In genomic region chr2:223611061-223611460, GRCh38 we compare ENCODE assay signal across 36 cellular contexts. TPM values are rescaled to one million over a fixed set of nuclear protein-coding genes. Genes with fewer than 3 reads are reported as not detected.
"Had no signal": no experiment of that assay in that cellular context is flagged by ENCODE, and none has a peak within 500 bp of the region (broad histone marks: within the 10 kb centered on the region; RNA-seq: fewer than 3 reads in every experiment).

No MANE protein-coding gene starts in this region.

- H3K4me3 ChIP-seq: ascending aorta, cardiac muscle cell had no signal

- H3K27me3 ChIP-seq: ascending aorta had no signal

- H3K27ac ChIP-seq: ascending aorta, cardiac muscle cell, VCaP had no signal

- H3K36me3 Mint-ChIP-seq: activated CD8-positive, alpha-beta memory T cell treated with anti-CD3 and anti-CD28 coated beads, Interleukin-2, amount 10 ng/mL, durations not matched to agents 7 days and 5 days; activated naive CD4-positive, alpha-beta T cell treated with anti-CD3 and anti-CD28 coated beads, Interleukin-2, amount 10 ng/mL, durations not matched to agents 7 days and 5 days; activated naive CD4-positive, alpha-beta T cell treated with anti-CD3 and anti-CD28 coated beads, Interleukin-2, amount 50 U/mL, for 24 hours; activated naive CD8-positive, alpha-beta T cell; activated naive CD8-positive, alpha-beta T cell treated with anti-CD3 and anti-CD28 coated beads, Interleukin-2, amount 10 ng/mL, durations not matched to agents 7 days and 5 days; brain had no signal

- FAIRE-seq: bronchial epithelial cell, TTC549 had no signal

- H3K4me1 Mint-ChIP-seq: activated CD4-positive, alpha-beta memory T cell treated with anti-CD3 and anti-CD28 coated beads, Interleukin-2, amount 10 ng/mL, durations not matched to agents 7 days and 5 days; activated CD4-positive, alpha-beta T cell treated with anti-CD3 and anti-CD28 coated beads for 36 hours; activated CD4-positive, alpha-beta T cell treated with anti-CD3 and anti-CD28 coated beads, Interleukin-2, amount 10 ng/mL, durations not matched to agents 7 days and 5 days; activated CD8-positive, alpha-beta memory T cell treated with anti-CD3 and anti-CD28 coated beads, Interleukin-2, amount 10 ng/mL, durations not matched to agents 7 days and 5 days; activated naive CD4-positive, alpha-beta T cell treated with anti-CD3 and anti-CD28 coated beads, Interleukin-2, amount 10 ng/mL, durations not matched to agents 7 days and 5 days; activated naive CD4-positive, alpha-beta T cell treated with anti-CD3 and anti-CD28 coated beads, Interleukin-2, amount 50 U/mL, for 24 hours; activated naive CD8-positive, alpha-beta T cell treated with anti-CD3 and anti-CD28 coated beads, Interleukin-2, amount 10 ng/mL, durations not matched to agents 7 days and 5 days; activated naive CD8-positive, alpha-beta T cell treated with anti-CD3 and anti-CD28 coated beads, Interleukin-2, amount 50 U/mL, for 24 hours; central memory CD8-positive, alpha-beta T cell had no signal

- H3K27ac Mint-ChIP-seq: activated CD4-positive, alpha-beta memory T cell treated with anti-CD3 and anti-CD28 coated beads, Interleukin-2, amount 10 ng/mL, durations not matched to agents 7 days and 5 days; activated CD4-positive, alpha-beta T cell treated with anti-CD3 and anti-CD28 coated beads for 36 hours; activated CD4-positive, alpha-beta T cell treated with anti-CD3 and anti-CD28 coated beads, Interleukin-2, amount 10 ng/mL, durations not matched to agents 7 days and 5 days; activated CD8-positive, alpha-beta memory T cell treated with anti-CD3 and anti-CD28 coated beads, Interleukin-2, amount 10 ng/mL, durations not matched to agents 7 days and 5 days; activated CD8-positive, alpha-beta T cell treated with anti-CD3 and anti-CD28 coated beads, Interleukin-2, amount 10 ng/mL, durations not matched to agents 7 days and 5 days; activated naive CD4-positive, alpha-beta T cell treated with anti-CD3 and anti-CD28 coated beads, Interleukin-2, amount 10 ng/mL, durations not matched to agents 7 days and 5 days; activated naive CD4-positive, alpha-beta T cell treated with anti-CD3 and anti-CD28 coated beads, Interleukin-2, amount 50 U/mL, for 24 hours; activated naive CD8-positive, alpha-beta T cell; activated naive CD8-positive, alpha-beta T cell treated with anti-CD3 and anti-CD28 coated beads, Interleukin-2, amount 10 ng/mL, durations not matched to agents 7 days and 5 days; activated naive CD8-positive, alpha-beta T cell treated with anti-CD3 and anti-CD28 coated beads, Interleukin-2, amount 50 U/mL, for 24 hours; activated T-cell treated with anti-CD3 and anti-CD28 coated beads, Interleukin-2, amount 50 U/mL, for 24 hours; activated T-helper 2 cell treated with anti-CD3 and anti-CD28 coated beads, Interferon-gamma antibody, Interleukin-2, Interleukin-4, amounts not matched to agents 10 μg/mL and 5 μg/mL and 100 μg/mL, durations not matched to agents 14 hours and 24 hours and 36 hours; T-helper 1 cell treated with Interleukin-12 subunit alpha and Interleukin-12 subunit beta and Interleukin-4 antibody, amounts not matched to agents 30 μg/mL and 1 μg/mL, for 36 hours; T-helper 2 cell treated with Interferon-gamma antibody and Interleukin-4, amounts not matched to agents 5 μg/mL and 100 μg/mL, for 36 hours had no signal

- H3K9me3 Mint-ChIP-seq: activated CD4-positive, alpha-beta memory T cell treated with anti-CD3 and anti-CD28 coated beads, Interleukin-2, amount 10 ng/mL, durations not matched to agents 7 days and 5 days; activated CD4-positive, alpha-beta T cell treated with anti-CD3 and anti-CD28 coated beads, Interleukin-2, amount 10 ng/mL, durations not matched to agents 7 days and 5 days; activated naive CD4-positive, alpha-beta T cell treated with anti-CD3 and anti-CD28 coated beads, Interleukin-2, amount 10 ng/mL, durations not matched to agents 7 days and 5 days; activated naive CD8-positive, alpha-beta T cell treated with anti-CD3 and anti-CD28 coated beads, Interleukin-2, amount 10 ng/mL, durations not matched to agents 7 days and 5 days; activated naive CD8-positive, alpha-beta T cell treated with anti-CD3 and anti-CD28 coated beads, Interleukin-2, amount 50 U/mL, for 24 hours; activated T-cell treated with anti-CD3 and anti-CD28 coated beads, Interleukin-2, amount 50 U/mL, for 24 hours; activated T-helper 2 cell treated with anti-CD3 and anti-CD28 coated beads, Interferon-gamma antibody, Interleukin-2, Interleukin-4, amounts not matched to agents 10 μg/mL and 5 μg/mL and 100 μg/mL, durations not matched to agents 14 hours and 24 hours and 36 hours; central memory CD8-positive, alpha-beta T cell; T-helper 1 cell treated with Interleukin-12 subunit alpha and Interleukin-12 subunit beta and Interleukin-4 antibody, amounts not matched to agents 30 μg/mL and 1 μg/mL, for 36 hours; T-helper 2 cell treated with Interferon-gamma antibody and Interleukin-4, amounts not matched to agents 5 μg/mL and 100 μg/mL, for 36 hours had no signal

- H3K9me3 ChIP-seq: ascending aorta had no signal

- ATAC-seq: activated CD4-positive, alpha-beta T cell treated with anti-CD3 and anti-CD28 coated beads for 36 hours; activated CD8-positive, alpha-beta memory T cell treated with anti-CD3 and anti-CD28 coated beads, Interleukin-2, amount 10 ng/mL, durations not matched to agents 7 days and 5 days; activated CD8-positive, alpha-beta T cell treated with anti-CD3 and anti-CD28 coated beads, Interleukin-2, amount 10 ng/mL, durations not matched to agents 7 days and 5 days; activated naive CD8-positive, alpha-beta T cell treated with anti-CD3 and anti-CD28 coated beads, Interleukin-2, amount 50 U/mL, for 24 hours had no signal

- DNase-seq: activated CD4-positive, alpha-beta memory T cell treated with anti-CD3 and anti-CD28 coated beads, Interleukin-2, amount 10 ng/mL, durations not matched to agents 7 days and 5 days; activated CD4-positive, alpha-beta T cell treated with anti-CD3 and anti-CD28 coated beads for 1 hour; activated CD4-positive, alpha-beta T cell treated with anti-CD3 and anti-CD28 coated beads for 36 hours; activated CD4-positive, alpha-beta T cell treated with anti-CD3 and anti-CD28 coated beads for 48 hours; activated CD4-positive, alpha-beta T cell treated with anti-CD3 and anti-CD28 coated beads, Interleukin-2, amount 10 ng/mL, durations not matched to agents 7 days and 5 days; activated CD4-positive, alpha-beta T cell treated with anti-CD3 and anti-CD28 coated beads, Interleukin-2, amount 50 U/mL, for 48 hours; activated CD8-positive, alpha-beta memory T cell treated with anti-CD3 and anti-CD28 coated beads for 24 hours; activated CD8-positive, alpha-beta memory T cell treated with anti-CD3 and anti-CD28 coated beads, Interleukin-2, amount 10 ng/mL, durations not matched to agents 7 days and 5 days; activated CD8-positive, alpha-beta memory T cell treated with anti-CD3 and anti-CD28 coated beads, Interleukin-2, amount 50 U/mL, for 48 hours; activated CD8-positive, alpha-beta T cell treated with anti-CD3 and anti-CD28 coated beads, Interleukin-2, amount 10 ng/mL, durations not matched to agents 7 days and 5 days; activated effector memory CD4-positive, alpha-beta T cell treated with Interleukin-2 at 50 U/mL for 16 hours; activated gamma-delta T cell; activated naive CD4-positive, alpha-beta T cell treated with anti-CD3 and anti-CD28 coated beads, Interleukin-2, amount 10 ng/mL, durations not matched to agents 7 days and 5 days; activated naive CD4-positive, alpha-beta T cell treated with Interleukin-2 at 50 U/mL for 16 hours; activated naive CD8-positive, alpha-beta T cell treated with anti-CD3 and anti-CD28 coated beads, Interleukin-2, amount 10 ng/mL, durations not matched to agents 7 days and 5 days; activated naive CD8-positive, alpha-beta T cell treated with anti-CD3 and anti-CD28 coated beads, Interleukin-2, amount 50 U/mL, for 24 hours; activated T-cell treated with anti-CD3 and anti-CD28 coated beads, Interleukin-2, amount 50 U/mL, for 24 hours; activated T-cell treated with anti-CD3 and anti-CD28 coated beads, Interleukin-2, amount 50 U/mL, for 48 hours; amygdala; anterior cingulate cortex; caudate nucleus; cerebellar nuclear complex; T-helper 2 cell; T-helper 9 cell had no signal

- H3K4me3 Mint-ChIP-seq: activated CD4-positive, alpha-beta memory T cell treated with anti-CD3 and anti-CD28 coated beads, Interleukin-2, amount 10 ng/mL, durations not matched to agents 7 days and 5 days; activated CD4-positive, alpha-beta T cell treated with anti-CD3 and anti-CD28 coated beads for 36 hours; activated CD4-positive, alpha-beta T cell treated with anti-CD3 and anti-CD28 coated beads, Interleukin-2, amount 10 ng/mL, durations not matched to agents 7 days and 5 days; activated CD8-positive, alpha-beta memory T cell treated with anti-CD3 and anti-CD28 coated beads, Interleukin-2, amount 10 ng/mL, durations not matched to agents 7 days and 5 days; activated CD8-positive, alpha-beta T cell treated with anti-CD3 and anti-CD28 coated beads, Interleukin-2, amount 10 ng/mL, durations not matched to agents 7 days and 5 days; activated naive CD4-positive, alpha-beta T cell treated with anti-CD3 and anti-CD28 coated beads, Interleukin-2, amount 10 ng/mL, durations not matched to agents 7 days and 5 days; activated naive CD4-positive, alpha-beta T cell treated with anti-CD3 and anti-CD28 coated beads, Interleukin-2, amount 50 U/mL, for 24 hours; activated naive CD8-positive, alpha-beta T cell; activated naive CD8-positive, alpha-beta T cell treated with anti-CD3 and anti-CD28 coated beads, Interleukin-2, amount 10 ng/mL, durations not matched to agents 7 days and 5 days; activated naive CD8-positive, alpha-beta T cell treated with anti-CD3 and anti-CD28 coated beads, Interleukin-2, amount 50 U/mL, for 24 hours; activated T-cell treated with anti-CD3 and anti-CD28 coated beads, Interleukin-2, amount 50 U/mL, for 24 hours; brain; central memory CD8-positive, alpha-beta T cell; T-helper 1 cell treated with Interleukin-12 subunit alpha and Interleukin-12 subunit beta and Interleukin-4 antibody, amounts not matched to agents 30 μg/mL and 1 μg/mL, for 36 hours; T-helper 2 cell treated with Interferon-gamma antibody and Interleukin-4, amounts not matched to agents 5 μg/mL and 100 μg/mL, for 36 hours had no signal

- H3K36me3 ChIP-seq: ascending aorta, cardiac muscle cell had no signal

RNA-seq across cellular contexts. Expression of gene SCG2, which starts 8.9 kb away (rescaled TPM):
- total RNA-seq: activated CD4-positive, alpha-beta T cell treated with anti-CD3 and anti-CD28 coated beads for 36 hours; activated CD8-positive, alpha-beta T cell treated with anti-CD3 and anti-CD28 coated beads, Interleukin-2, amount 10 ng/mL, durations not matched to agents 7 days and 5 days; activated naive CD8-positive, alpha-beta T cell treated with anti-CD3 and anti-CD28 coated beads, Interleukin-2, amount 10 ng/mL, durations not matched to agents 7 days and 5 days; activated T-helper 2 cell treated with anti-CD3 and anti-CD28 coated beads, Interferon-gamma antibody, Interleukin-2, Interleukin-4, amounts not matched to agents 10 μg/mL and 5 μg/mL and 100 μg/mL, durations not matched to agents 14 hours and 24 hours and 36 hours; cardiac muscle cell had no signal
- polyA plus RNA-seq: cardiac muscle cell had no signal
